In genomic region chr13:91135949-91136348, GRCh38 we compare ENCODE assay signal across 18 cellular contexts.
A peak's percentile ranks its signal among the peaks of the same experiment; 100 is the strongest.
DNase-seq lines count a peak whose midpoint lies in the region; ATAC-seq and TF ChIP-seq lines count a peak whose summit lies in the region.
"Had no signal": no experiment of that assay in that cellular context is flagged by ENCODE, and none has a peak within 500 bp of the region (broad histone marks: within the 10 kb centered on the region; RNA-seq: fewer than 3 reads in every experiment).

No MANE protein-coding gene starts in this region.

- H3K27ac Mint-ChIP-seq in nephron progenitor cell, result peak overlapping the region; percentile 99

- H3K36me3 Mint-ChIP-seq in nephron progenitor cell (ENCODE audit: low read depth), result peaks cover 20% of the 10 kb centered on the region

- peak overlapping the region; percentile 64 for H3K4me3 Mint-ChIP-seq in nephron progenitor cell

- no peaks in the 10 kb centered on the region for H3K27me3 ChIP-seq in left ventricle myocardium inferior (ENCODE audit: low read depth)
- H3K27me3 ChIP-seq: BLaER1 treated with 17β-estradiol and CSF1 and Interleukin-3, amounts not matched to agents 10 nM and 100 nM; SJCRH30 had no signal

- intact Hi-C loops in left ventricle myocardium inferior (cut with micrococcal nuclease), result no loop called here

- DNase-seq in NCI-H146 treated with DMSO at 0.1 percent for 48 hours (lab: John Stamatoyannopoulos, UW; ENCODE audit: unreplicated experiment) (peak; percentile 23), NCI-H146 (lab: John Stamatoyannopoulos, UW) (no peak), cerebellar cortex (ENCODE audit: low spot score) (peak; percentile 83), nephron progenitor cell (peak; percentile 15), left ventricle myocardium inferior (no peak)
- no peak for DNase-seq in activated CD4-positive, CD25-positive, alpha-beta regulatory T cell (lab: John Stamatoyannopoulos, UW)
- DNase-seq: DMS153, KG1, NCI-H1092 treated with DMSO at 0.1 percent for 48 hours, NCI-H1930, NCI-H510A, OCI-M1, RPMI8226, SJCRH30 had no signal

- H3K36me3 ChIP-seq in left ventricle myocardium inferior, result no peaks in the 10 kb centered on the region
- H3K36me3 ChIP-seq: BLaER1 treated with 17β-estradiol and CSF1 and Interleukin-3, amounts not matched to agents 10 nM and 100 nM; SJCRH30 had no signal

- ATAC-seq in GM21576 (IDR thresholded peaks at IDR 0.05; ENCODE audit: unreplicated experiment), result no peak
- no peak for ATAC-seq in HG02678 (IDR thresholded peaks at IDR 0.05; ENCODE audit: unreplicated experiment)

- H3K9me3 Mint-ChIP-seq in nephron progenitor cell, result peaks cover 16% of the 10 kb centered on the region

- H3K4me1 ChIP-seq in left ventricle myocardium inferior, result no peaks in the 10 kb centered on the region

- H3K27me3 Mint-ChIP-seq in nephron progenitor cell (ENCODE audit: low read depth, poor library complexity), result no peaks in the 10 kb centered on the region

- peaks cover 80% of the 10 kb centered on the region for H3K4me1 Mint-ChIP-seq in nephron progenitor cell

- TF ChIP-seq CTCF in nephron progenitor cell (IDR thresholded peaks at IDR 0.05), result no peak
- no peak for TF ChIP-seq CTCF in left ventricle myocardium inferior (IDR thresholded peaks at IDR 0.05; ENCODE audit: borderline replicate concordance)

- no peaks in the 10 kb centered on the region for H3K9me3 ChIP-seq in left ventricle myocardium inferior (replicated peaks)
- H3K9me3 ChIP-seq: BLaER1 treated with 17β-estradiol and CSF1 and Interleukin-3, amounts not matched to agents 10 nM and 100 nM; SJCRH30 had no signal

- H3K4me3 ChIP-seq in left ventricle myocardium inferior, result no peak overlapping the region
- H3K4me3 ChIP-seq: BLaER1 treated with 17β-estradiol and CSF1 and Interleukin-3, amounts not matched to agents 10 nM and 100 nM; SJCRH30 had no signal

- no peak overlapping the region for H3K27ac ChIP-seq in left ventricle myocardium inferior (replicated peaks)
- H3K27ac ChIP-seq: 22Rv1; BLaER1 treated with 17β-estradiol and CSF1 and Interleukin-3, amounts not matched to agents 10 nM and 100 nM; SJCRH30 had no signal

Comparison
In these comparisons a context has a peak if more than half of its experiments do, and no peak if none do; other contexts are left out.
1. DNase-seq: peak in NCI-H146 treated with DMSO at 0.1 percent for 48 hours (single experiment), cerebellar cortex (single experiment) and nephron progenitor cell (single experiment); none in NCI-H146 (single experiment), left ventricle myocardium inferior (single experiment) and activated CD4-positive, CD25-positive, alpha-beta regulatory T cell (0 of 4).